ENCODE assay signal across 11 cellular contexts in the genomic region with DNA sequence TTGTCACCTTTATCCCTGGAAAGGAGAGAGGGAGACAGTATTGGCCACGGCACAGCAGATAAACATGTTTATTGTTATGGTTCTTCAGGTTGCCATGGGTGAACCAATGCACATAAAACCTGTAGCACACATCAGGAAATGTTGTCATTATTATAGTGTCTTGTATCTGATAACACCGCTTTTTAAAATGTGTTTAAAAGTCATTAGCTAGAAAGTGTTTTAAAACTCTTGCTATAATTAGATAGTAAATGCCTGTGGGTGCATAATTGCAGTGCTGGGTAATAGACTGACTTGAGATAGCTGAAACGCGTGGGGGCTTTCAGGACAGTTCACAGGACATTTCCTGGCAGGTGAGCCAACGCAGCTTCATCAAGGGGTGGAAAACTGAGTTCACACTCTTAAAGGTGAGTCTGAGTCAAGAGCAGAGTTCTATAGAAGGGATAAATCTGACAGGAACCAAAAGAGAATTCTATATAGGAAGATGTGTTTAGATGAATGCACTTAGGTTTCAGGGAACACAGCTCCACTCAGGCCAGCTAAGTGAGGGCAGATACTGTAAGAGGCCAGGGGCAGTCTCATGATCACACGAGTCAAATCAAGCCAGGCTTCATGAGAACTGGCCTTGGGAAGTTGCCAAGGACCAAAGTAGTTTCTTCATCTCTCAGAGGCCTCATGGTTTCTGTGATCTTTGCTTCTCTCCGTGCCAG. TPM values are rescaled to one million over a fixed set of nuclear protein-coding genes. Genes with fewer than 3 reads are reported as not detected.
DNase-seq lines count a peak whose midpoint lies in the region; ATAC-seq and TF ChIP-seq lines count a peak whose summit lies in the region.
"Had no signal": no experiment of that assay in that cellular context is flagged by ENCODE, and none has a peak within 500 bp of the region (broad histone marks: within the 10 kb centered on the region; RNA-seq: fewer than 3 reads in every experiment).

No MANE protein-coding gene starts in this region.

- H3K4me1 ChIP-seq in cardiac muscle cell (ENCODE audit: low read depth) = peaks cover 22% of the 10 kb centered on the region
- H3K4me1 ChIP-seq in smooth muscle cell (ENCODE audit: low read depth) = peaks cover 11% of the 10 kb centered on the region
- H3K4me1 ChIP-seq: SJSA1 had no signal

- no peak for DNase-seq in activated CD4-positive, alpha-beta T cell treated with anti-CD3 and anti-CD28 coated beads, Interleukin-2, amount 10 ng/mL, durations not matched to agents 7 days and 5 days
- DNase-seq in activated CD4-positive, alpha-beta T cell treated with anti-CD3 and anti-CD28 coated beads for 1 hour = no peak
- peak; percentile 88 for DNase-seq in SK-MEL-5 (ENCODE audit: low read depth, low spot score)
- peak; percentile 86 to 93 for DNase-seq in cardiac muscle cell (ENCODE audit: low read depth in 1 of 2, low spot score in 1 of 2)
- DNase-seq in smooth muscle cell (lab: John Stamatoyannopoulos, UW; ENCODE audit: unreplicated experiment) = peak; percentile 4
- DNase-seq in NCI-H187 (lab: John Stamatoyannopoulos, UW) = no peak
- DNase-seq in HEK293T (ENCODE audit: extremely low spot score) = no peak
- DNase-seq: activated naive CD8-positive, alpha-beta T cell treated with anti-CD3 and anti-CD28 coated beads, Interleukin-2, amount 10 ng/mL, durations not matched to agents 7 days and 5 days had no signal

- ATAC-seq in GM21447 (IDR thresholded peaks at IDR 0.05; ENCODE audit: unreplicated experiment) = no peak

- H4K20me1 ChIP-seq in smooth muscle cell (ENCODE audit: low read depth) = no peaks in the 10 kb centered on the region

- H3K27me3 Mint-ChIP-seq in activated CD4-positive, alpha-beta T cell treated with anti-CD3 and anti-CD28 coated beads, Interleukin-2, amount 10 ng/mL, durations not matched to agents 7 days and 5 days = peaks cover 2% of the 10 kb centered on the region

- TF ChIP-seq CTCF in cardiac muscle cell (IDR thresholded peaks at IDR 0.05; ENCODE audit: low read depth, low read length) = no peak
- no peak for TF ChIP-seq CTCF in smooth muscle cell (IDR thresholded peaks at IDR 0.05; ENCODE audit: borderline replicate concordance, insufficient read depth, poor library complexity, severe bottlenecking)

- H3K9me3 ChIP-seq in cardiac muscle cell (ENCODE audit: low read depth) (no peaks in the 10 kb centered on the region), smooth muscle cell (replicated peaks; ENCODE audit: low read depth) (no peaks in the 10 kb centered on the region)
- H3K9me3 ChIP-seq: SJSA1 had no signal

- 42% methylated on average over 7 of the region's 7 CpGs for WGBS in smooth muscle cell (ENCODE audit: low lambda C conversion rate)

- H3K4me3 ChIP-seq in cardiac muscle cell (no peak overlapping the region), smooth muscle cell (no peak overlapping the region)
- H3K4me3 ChIP-seq: SJSA1 had no signal

- H3K9ac ChIP-seq in smooth muscle cell (ENCODE audit: low read depth) = peak overlapping the region; percentile 43

- POLR2A ChIA-PET in activated CD4-positive, alpha-beta T cell treated with anti-CD3 and anti-CD28 coated beads, Interleukin-2, amount 10 ng/mL, durations not matched to agents 7 days and 5 days (lab: Charles Lee) = no interaction called here
- POLR2A ChIA-PET in HEK293T (lab: Yijun Ruan, JAX) = no interaction called here

- peaks cover 11% of the 10 kb centered on the region for H3F3A ChIP-seq in smooth muscle cell (ENCODE audit: low read depth)

- no peaks in the 10 kb centered on the region for H3K27me3 ChIP-seq in cardiac muscle cell
- H3K27me3 ChIP-seq in smooth muscle cell (ENCODE audit: low read depth) = no peaks in the 10 kb centered on the region
- H3K27me3 ChIP-seq: SJSA1 had no signal

- H3K79me2 ChIP-seq in smooth muscle cell (ENCODE audit: low read depth) = no peaks in the 10 kb centered on the region

- peaks cover 35% of the 10 kb centered on the region for H3K4me1 Mint-ChIP-seq in activated CD4-positive, alpha-beta T cell treated with anti-CD3 and anti-CD28 coated beads, Interleukin-2, amount 10 ng/mL, durations not matched to agents 7 days and 5 days

- H3K9me3 Mint-ChIP-seq in activated CD4-positive, alpha-beta T cell treated with anti-CD3 and anti-CD28 coated beads, Interleukin-2, amount 10 ng/mL, durations not matched to agents 7 days and 5 days = no peaks in the 10 kb centered on the region
- H3K9me3 Mint-ChIP-seq: activated naive CD8-positive, alpha-beta T cell treated with anti-CD3 and anti-CD28 coated beads, Interleukin-2, amount 10 ng/mL, durations not matched to agents 7 days and 5 days had no signal

- H3K4me3 Mint-ChIP-seq in activated CD4-positive, alpha-beta T cell treated with anti-CD3 and anti-CD28 coated beads, Interleukin-2, amount 10 ng/mL, durations not matched to agents 7 days and 5 days = no peak overlapping the region
- H3K4me3 Mint-ChIP-seq: activated naive CD8-positive, alpha-beta T cell treated with anti-CD3 and anti-CD28 coated beads, Interleukin-2, amount 10 ng/mL, durations not matched to agents 7 days and 5 days had no signal

- H3K4me2 ChIP-seq in smooth muscle cell = peak overlapping the region; percentile 54

- H3K36me3 ChIP-seq in cardiac muscle cell (no peaks in the 10 kb centered on the region), smooth muscle cell (ENCODE audit: low read depth) (no peaks in the 10 kb centered on the region)
- H3K36me3 ChIP-seq: SJSA1 had no signal

- CTCF ChIA-PET in activated CD4-positive, alpha-beta T cell treated with anti-CD3 and anti-CD28 coated beads, Interleukin-2, amount 10 ng/mL, durations not matched to agents 7 days and 5 days (lab: Charles Lee) = interaction anchor here (1.1 kb wide), 1 partner anchor 21 kb away, joined by 3 read pairs; no protein-coding TSS in a partner anchor
- CTCF ChIA-PET in HEK293T (lab: Yijun Ruan, JAX) = interaction anchor here (0.5 kb wide), 1 partner anchor 100 kb away, joined by 9 read pairs; no protein-coding TSS in a partner anchor

- in situ Hi-C loops in SK-MEL-5 (cut with HindIII; ENCODE audit: low pct_unique_long_range_greater_than_20kb, low sequenced_read_pairs) = no loop called here

- H2AFZ ChIP-seq in smooth muscle cell (ENCODE audit: low read depth) = no peak overlapping the region

- H3K36me3 Mint-ChIP-seq in activated CD4-positive, alpha-beta T cell treated with anti-CD3 and anti-CD28 coated beads, Interleukin-2, amount 10 ng/mL, durations not matched to agents 7 days and 5 days (ENCODE audit: low read depth) = peaks cover 4% of the 10 kb centered on the region
- H3K36me3 Mint-ChIP-seq: activated naive CD8-positive, alpha-beta T cell treated with anti-CD3 and anti-CD28 coated beads, Interleukin-2, amount 10 ng/mL, durations not matched to agents 7 days and 5 days had no signal

- peak overlapping the region; percentile 6 for H3K27ac Mint-ChIP-seq in activated CD4-positive, alpha-beta T cell treated with anti-CD3 and anti-CD28 coated beads, Interleukin-2, amount 10 ng/mL, durations not matched to agents 7 days and 5 days
- H3K27ac Mint-ChIP-seq: activated naive CD8-positive, alpha-beta T cell treated with anti-CD3 and anti-CD28 coated beads, Interleukin-2, amount 10 ng/mL, durations not matched to agents 7 days and 5 days had no signal

- peak overlapping the region; percentile 72 for H3K27ac ChIP-seq in cardiac muscle cell
- peak overlapping the region; percentile 73 for H3K27ac ChIP-seq in smooth muscle cell (ENCODE audit: low read depth)
- H3K27ac ChIP-seq: C4-2B, SJSA1 had no signal

TF ChIP-seq in HEK293T, 16 proteins besides CTCF, POLR2A, EP300 and RAD21:
- TF ChIP-seq HDGF (IDR thresholded peaks at IDR 0.05; ENCODE audit: borderline replicate concordance) (no peak), NFRKB (IDR thresholded peaks at IDR 0.05) (no peak), SP1 (IDR thresholded peaks at IDR 0.05) (no peak), LEF1 (IDR thresholded peaks at IDR 0.05; ENCODE audit: borderline replicate concordance) (no peak), L3MBTL2 (conservative IDR thresholded peaks at IDR 0.05) (no peak), ZNF384 (IDR thresholded peaks at IDR 0.05) (no peak), FOXM1 (IDR thresholded peaks at IDR 0.05; ENCODE audit: borderline replicate concordance) (no peak), SUZ12 (IDR thresholded peaks at IDR 0.05) (no peak), CTBP1 (IDR thresholded peaks at IDR 0.05; ENCODE audit: borderline replicate concordance) (no peak), BHLHE40 (IDR thresholded peaks at IDR 0.05; ENCODE audit: borderline replicate concordance) (no peak), ARNT (IDR thresholded peaks at IDR 0.05) (no peak), FOXA1 (IDR thresholded peaks at IDR 0.05) (no peak), ELF4 (IDR thresholded peaks at IDR 0.05) (no peak), TARDBP (IDR thresholded peaks at IDR 0.05) (no peak), FOXK2 (IDR thresholded peaks at IDR 0.05) (no peak)
- TF ChIP-seq, protein P1, sequence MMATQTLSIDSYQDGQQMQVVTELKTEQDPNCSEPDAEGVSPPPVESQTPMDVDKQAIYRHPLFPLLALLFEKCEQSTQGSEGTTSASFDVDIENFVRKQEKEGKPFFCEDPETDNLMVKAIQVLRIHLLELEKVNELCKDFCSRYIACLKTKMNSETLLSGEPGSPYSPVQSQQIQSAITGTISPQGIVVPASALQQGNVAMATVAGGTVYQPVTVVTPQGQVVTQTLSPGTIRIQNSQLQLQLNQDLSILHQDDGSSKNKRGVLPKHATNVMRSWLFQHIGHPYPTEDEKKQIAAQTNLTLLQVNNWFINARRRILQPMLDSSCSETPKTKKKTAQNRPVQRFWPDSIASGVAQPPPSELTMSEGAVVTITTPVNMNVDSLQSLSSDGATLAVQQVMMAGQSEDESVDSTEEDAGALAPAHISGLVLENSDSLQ (IDR thresholded peaks at IDR 0.05) = no peak

RNA-seq across cellular contexts. Expression of gene PPP4R2, which starts 35.6 kb away (rescaled TPM):
- total RNA-seq in activated CD4-positive, alpha-beta T cell treated with anti-CD3 and anti-CD28 coated beads, Interleukin-2, amount 10 ng/mL, durations not matched to agents 7 days and 5 days = 10 to 100 TPM; 76.9 to 86.6 TPM
- total RNA-seq in SK-MEL-5 (2014; rRNA removed; shearing (Covaris generic)) = 65.4 and 67.7 TPM in 2 replicates
- 22.7 and 22.8 TPM in 2 replicates for polyA plus RNA-seq in SK-MEL-5 (2015; cell fraction: cytosol; rRNA removed)
- polyA plus RNA-seq in SK-MEL-5 (2015; cell fraction: nucleus; rRNA removed) = 39.1 and 42.7 TPM in 2 replicates
- total RNA-seq in cardiac muscle cell (42.2 and 49.1 TPM in 2 replicates), smooth muscle cell (52.2 and 84.1 TPM in 2 replicates)
- polyA plus RNA-seq in cardiac muscle cell (44.8 and 50.1 TPM in 2 replicates), smooth muscle cell (34.6 and 44.0 TPM in 2 replicates)

Comparison
In these comparisons a context has a peak if more than half of its experiments do, and no peak if none do; other contexts are left out.
1. DNase-seq: peak in SK-MEL-5 (single experiment), cardiac muscle cell (2 of 2) and smooth muscle cell (single experiment); none in activated CD4-positive, alpha-beta T cell treated with anti-CD3 and anti-CD28 coated beads, Interleukin-2, amount 10 ng/mL, durations not matched to agents 7 days and 5 days (single experiment), activated CD4-positive, alpha-beta T cell treated with anti-CD3 and anti-CD28 coated beads for 1 hour (single experiment), NCI-H187 (0 of 2) and HEK293T (single experiment).